Comparison of ENCODE assay signal across 1 cellular context in the genomic region with DNA sequence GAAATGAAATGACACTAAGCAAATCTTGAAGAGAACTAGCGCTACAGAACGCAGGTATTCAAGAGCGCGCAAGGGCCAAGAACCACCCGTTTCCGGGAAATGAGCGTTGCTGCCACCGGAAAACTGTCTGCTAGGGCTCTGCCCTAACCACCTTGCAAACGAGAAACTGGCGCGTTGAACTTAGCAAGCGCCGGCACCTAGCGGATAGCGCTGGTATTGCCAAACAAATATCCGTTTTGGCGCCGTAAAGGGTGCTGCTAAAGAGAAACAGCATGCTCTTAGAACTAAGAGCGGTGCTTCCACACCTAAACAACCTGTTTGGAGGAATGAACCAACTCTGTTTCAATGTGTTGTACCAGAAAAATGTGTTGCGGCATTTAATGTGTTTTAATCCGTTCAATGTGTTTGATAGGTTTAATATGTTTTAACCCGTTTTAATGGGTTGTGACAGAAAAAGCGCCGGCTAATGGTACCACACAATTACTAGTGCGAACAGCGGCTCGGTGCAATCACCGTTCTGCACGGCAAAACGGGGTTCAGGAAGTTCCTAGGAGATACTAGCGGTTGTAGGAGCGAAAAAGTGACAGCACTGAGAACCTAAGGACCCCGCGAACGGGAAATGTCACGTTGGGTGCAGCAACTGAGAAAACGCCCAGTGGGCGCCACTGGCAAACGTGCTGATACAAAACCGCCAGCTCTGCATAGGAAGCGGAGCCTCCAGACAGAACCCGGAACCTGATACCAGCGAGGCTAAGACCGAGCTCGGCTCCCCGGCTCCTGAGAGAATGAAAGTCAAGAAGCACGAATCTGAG.
A peak's percentile ranks its signal among the peaks of the same experiment; 100 is the strongest.
TF ChIP-seq lines count a peak whose summit lies in the region.

A gene with protein sequence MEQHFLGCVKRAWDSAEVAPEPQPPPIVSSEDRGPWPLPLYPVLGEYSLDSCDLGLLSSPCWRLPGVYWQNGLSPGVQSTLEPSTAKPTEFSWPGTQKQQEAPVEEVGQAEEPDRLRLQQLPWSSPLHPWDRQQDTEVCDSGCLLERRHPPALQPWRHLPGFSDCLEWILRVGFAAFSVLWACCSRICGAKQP (minus strand): TSS at position 33 of the 812 bp plus-strand sequence. CDS start 273 bp downstream, outside the sequence.

TF ChIP-seq in K562, 482 proteins besides CTCF, POLR2A, EP300 and RAD21 (continued from another document and continues in another):
- peak; percentile 50; the same call in 1 of the 2 replicates for TF ChIP-seq NFRKB (IDR thresholded peaks at IDR 0.05; ENCODE audit: low read depth)
- no peak for TF ChIP-seq ZNF644 (tag; IDR thresholded peaks at IDR 0.05; ENCODE audit: low read depth)
- no peak for TF ChIP-seq ZBTB9 (CRISPR knock-in tag; IDR thresholded peaks at IDR 0.05)
- TF ChIP-seq, protein P1, sequence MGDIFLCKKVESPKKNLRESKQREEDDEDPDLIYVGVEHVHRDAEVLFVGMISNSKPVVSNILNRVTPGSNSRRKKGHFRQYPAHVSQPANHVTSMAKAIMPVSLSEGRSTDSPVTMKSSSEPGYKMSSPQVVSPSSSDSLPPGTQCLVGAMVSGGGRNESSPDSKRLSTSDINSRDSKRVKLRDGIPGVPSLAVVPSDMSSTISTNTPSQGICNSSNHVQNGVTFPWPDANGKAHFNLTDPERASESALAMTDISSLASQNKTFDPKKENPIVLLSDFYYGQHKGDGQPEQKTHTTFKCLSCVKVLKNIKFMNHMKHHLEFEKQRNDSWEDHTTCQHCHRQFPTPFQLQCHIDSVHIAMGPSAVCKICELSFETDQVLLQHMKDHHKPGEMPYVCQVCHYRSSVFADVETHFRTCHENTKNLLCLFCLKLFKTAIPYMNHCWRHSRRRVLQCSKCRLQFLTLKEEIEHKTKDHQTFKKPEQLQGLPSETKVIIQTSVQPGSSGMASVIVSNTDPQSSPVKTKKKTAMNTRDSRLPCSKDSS (IDR thresholded peaks at IDR 0.05; ENCODE audit: low read depth, partially characterized antibody): no peak
- no peak for TF ChIP-seq GABPB1 (CRISPR knock-in tag; IDR thresholded peaks at IDR 0.05)
- no peak; the same call in 1 of the 2 replicates for TF ChIP-seq NR2C1 (IDR thresholded peaks at IDR 0.05)
- no peak for TF ChIP-seq NR2C1 (tag; IDR thresholded peaks at IDR 0.05)
- no peak for TF ChIP-seq PTBP1 (IDR thresholded peaks at IDR 0.05; ENCODE audit: low read depth, low read length)
- TF ChIP-seq ETS2 (tag; IDR thresholded peaks at IDR 0.05; ENCODE audit: borderline replicate concordance, poor library complexity, severe bottlenecking): no peak
- TF ChIP-seq GATAD2B (IDR thresholded peaks at IDR 0.05; ENCODE audit: borderline replicate concordance): peak; percentile 74; the same call in 1 of the 2 replicates
- TF ChIP-seq EGR1 (conservative IDR thresholded peaks at IDR 0.05): no peak
- no peak for TF ChIP-seq ZNF165 (CRISPR knock-in tag; IDR thresholded peaks at IDR 0.05; ENCODE audit: borderline replicate concordance)
- no peak for TF ChIP-seq ASH1L (IDR thresholded peaks at IDR 0.05; ENCODE audit: borderline replicate concordance, low read depth, partially characterized antibody)
- no peak for TF ChIP-seq ZNF316 (IDR thresholded peaks at IDR 0.05)
- no peak for TF ChIP-seq KLF10 (CRISPR knock-in tag; IDR thresholded peaks at IDR 0.05)
- no peak for TF ChIP-seq ZNF3 (CRISPR knock-in tag; IDR thresholded peaks at IDR 0.05)
- TF ChIP-seq, protein P2, sequence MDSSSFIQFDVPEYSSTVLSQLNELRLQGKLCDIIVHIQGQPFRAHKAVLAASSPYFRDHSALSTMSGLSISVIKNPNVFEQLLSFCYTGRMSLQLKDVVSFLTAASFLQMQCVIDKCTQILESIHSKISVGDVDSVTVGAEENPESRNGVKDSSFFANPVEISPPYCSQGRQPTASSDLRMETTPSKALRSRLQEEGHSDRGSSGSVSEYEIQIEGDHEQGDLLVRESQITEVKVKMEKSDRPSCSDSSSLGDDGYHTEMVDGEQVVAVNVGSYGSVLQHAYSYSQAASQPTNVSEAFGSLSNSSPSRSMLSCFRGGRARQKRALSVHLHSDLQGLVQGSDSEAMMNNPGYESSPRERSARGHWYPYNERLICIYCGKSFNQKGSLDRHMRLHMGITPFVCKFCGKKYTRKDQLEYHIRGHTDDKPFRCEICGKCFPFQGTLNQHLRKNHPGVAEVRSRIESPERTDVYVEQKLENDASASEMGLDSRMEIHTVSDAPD (CRISPR knock-in tag; IDR thresholded peaks at IDR 0.05): no peak
- TF ChIP-seq OTX1 (CRISPR knock-in tag; IDR thresholded peaks at IDR 0.05): no peak
- no peak for TF ChIP-seq ZNF696 (CRISPR knock-in tag; conservative IDR thresholded peaks at IDR 0.05)
- TF ChIP-seq ZBTB12 (CRISPR knock-in tag; IDR thresholded peaks at IDR 0.05): no peak
- TF ChIP-seq ZNF583 (CRISPR knock-in tag; IDR thresholded peaks at IDR 0.05): no peak
- peak; percentile 74 for TF ChIP-seq GABPA (tag; conservative IDR thresholded peaks at IDR 0.05; ENCODE audit: low read depth)
- TF ChIP-seq STAG1 (CRISPR knock-in tag; IDR thresholded peaks at IDR 0.05; ENCODE audit: borderline replicate concordance): no peak
- 0 out of 2 replicates have a peak, but pooled peaks have one; percentile 23 for TF ChIP-seq MXI1 (IDR thresholded peaks at IDR 0.05; ENCODE audit: low read depth, low read length)
- no peak for TF ChIP-seq ZNF212 (CRISPR knock-in tag; IDR thresholded peaks at IDR 0.05)
- TF ChIP-seq, protein P3, sequence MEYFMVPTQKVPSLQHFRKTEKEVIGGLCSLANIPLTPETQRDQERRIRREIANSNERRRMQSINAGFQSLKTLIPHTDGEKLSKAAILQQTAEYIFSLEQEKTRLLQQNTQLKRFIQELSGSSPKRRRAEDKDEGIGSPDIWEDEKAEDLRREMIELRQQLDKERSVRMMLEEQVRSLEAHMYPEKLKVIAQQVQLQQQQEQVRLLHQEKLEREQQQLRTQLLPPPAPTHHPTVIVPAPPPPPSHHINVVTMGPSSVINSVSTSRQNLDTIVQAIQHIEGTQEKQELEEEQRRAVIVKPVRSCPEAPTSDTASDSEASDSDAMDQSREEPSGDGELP (CRISPR knock-in tag; IDR thresholded peaks at IDR 0.05; ENCODE audit: borderline replicate concordance): peak; percentile 52
- no peak for TF ChIP-seq E2F3 (CRISPR knock-in tag; IDR thresholded peaks at IDR 0.05)
- no peak for TF ChIP-seq MTF1 (CRISPR knock-in tag; IDR thresholded peaks at IDR 0.05; ENCODE audit: borderline replicate concordance)
- no peak for TF ChIP-seq RAD51 (IDR thresholded peaks at IDR 0.05; ENCODE audit: borderline replicate concordance, low read depth)
- TF ChIP-seq, protein P4, sequence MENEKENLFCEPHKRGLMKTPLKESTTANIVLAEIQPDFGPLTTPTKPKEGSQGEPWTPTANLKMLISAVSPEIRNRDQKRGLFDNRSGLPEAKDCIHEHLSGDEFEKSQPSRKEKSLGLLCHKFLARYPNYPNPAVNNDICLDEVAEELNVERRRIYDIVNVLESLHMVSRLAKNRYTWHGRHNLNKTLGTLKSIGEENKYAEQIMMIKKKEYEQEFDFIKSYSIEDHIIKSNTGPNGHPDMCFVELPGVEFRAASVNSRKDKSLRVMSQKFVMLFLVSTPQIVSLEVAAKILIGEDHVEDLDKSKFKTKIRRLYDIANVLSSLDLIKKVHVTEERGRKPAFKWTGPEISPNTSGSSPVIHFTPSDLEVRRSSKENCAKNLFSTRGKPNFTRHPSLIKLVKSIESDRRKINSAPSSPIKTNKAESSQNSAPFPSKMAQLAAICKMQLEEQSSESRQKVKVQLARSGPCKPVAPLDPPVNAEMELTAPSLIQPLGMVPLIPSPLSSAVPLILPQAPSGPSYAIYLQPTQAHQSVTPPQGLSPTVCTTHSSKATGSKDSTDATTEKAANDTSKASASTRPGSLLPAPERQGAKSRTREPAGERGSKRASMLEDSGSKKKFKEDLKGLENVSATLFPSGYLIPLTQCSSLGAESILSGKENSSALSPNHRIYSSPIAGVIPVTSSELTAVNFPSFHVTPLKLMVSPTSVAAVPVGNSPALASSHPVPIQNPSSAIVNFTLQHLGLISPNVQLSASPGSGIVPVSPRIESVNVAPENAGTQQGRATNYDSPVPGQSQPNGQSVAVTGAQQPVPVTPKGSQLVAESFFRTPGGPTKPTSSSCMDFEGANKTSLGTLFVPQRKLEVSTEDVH (IDR thresholded peaks at IDR 0.05; ENCODE audit: low read depth, partially characterized antibody): no peak
- no peak; the same call in 1 of the 2 replicates for TF ChIP-seq VEZF1 (CRISPR knock-in tag; IDR thresholded peaks at IDR 0.05)
- TF ChIP-seq, protein P5, sequence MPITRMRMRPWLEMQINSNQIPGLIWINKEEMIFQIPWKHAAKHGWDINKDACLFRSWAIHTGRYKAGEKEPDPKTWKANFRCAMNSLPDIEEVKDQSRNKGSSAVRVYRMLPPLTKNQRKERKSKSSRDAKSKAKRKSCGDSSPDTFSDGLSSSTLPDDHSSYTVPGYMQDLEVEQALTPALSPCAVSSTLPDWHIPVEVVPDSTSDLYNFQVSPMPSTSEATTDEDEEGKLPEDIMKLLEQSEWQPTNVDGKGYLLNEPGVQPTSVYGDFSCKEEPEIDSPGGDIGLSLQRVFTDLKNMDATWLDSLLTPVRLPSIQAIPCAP (CRISPR knock-in tag; IDR thresholded peaks at IDR 0.05; ENCODE audit: borderline replicate concordance): no peak
- TF ChIP-seq HDAC2 (IDR thresholded peaks at IDR 0.05): peak; percentile 12; the same call in 1 of the 2 replicates
- TF ChIP-seq ZNF561 (CRISPR knock-in tag; conservative IDR thresholded peaks at IDR 0.05): no peak
- TF ChIP-seq ZNF408 (CRISPR knock-in tag; IDR thresholded peaks at IDR 0.05; ENCODE audit: low read depth): no peak
- TF ChIP-seq ATF2 (CRISPR knock-in tag; IDR thresholded peaks at IDR 0.05): no peak
- TF ChIP-seq, protein P6, sequence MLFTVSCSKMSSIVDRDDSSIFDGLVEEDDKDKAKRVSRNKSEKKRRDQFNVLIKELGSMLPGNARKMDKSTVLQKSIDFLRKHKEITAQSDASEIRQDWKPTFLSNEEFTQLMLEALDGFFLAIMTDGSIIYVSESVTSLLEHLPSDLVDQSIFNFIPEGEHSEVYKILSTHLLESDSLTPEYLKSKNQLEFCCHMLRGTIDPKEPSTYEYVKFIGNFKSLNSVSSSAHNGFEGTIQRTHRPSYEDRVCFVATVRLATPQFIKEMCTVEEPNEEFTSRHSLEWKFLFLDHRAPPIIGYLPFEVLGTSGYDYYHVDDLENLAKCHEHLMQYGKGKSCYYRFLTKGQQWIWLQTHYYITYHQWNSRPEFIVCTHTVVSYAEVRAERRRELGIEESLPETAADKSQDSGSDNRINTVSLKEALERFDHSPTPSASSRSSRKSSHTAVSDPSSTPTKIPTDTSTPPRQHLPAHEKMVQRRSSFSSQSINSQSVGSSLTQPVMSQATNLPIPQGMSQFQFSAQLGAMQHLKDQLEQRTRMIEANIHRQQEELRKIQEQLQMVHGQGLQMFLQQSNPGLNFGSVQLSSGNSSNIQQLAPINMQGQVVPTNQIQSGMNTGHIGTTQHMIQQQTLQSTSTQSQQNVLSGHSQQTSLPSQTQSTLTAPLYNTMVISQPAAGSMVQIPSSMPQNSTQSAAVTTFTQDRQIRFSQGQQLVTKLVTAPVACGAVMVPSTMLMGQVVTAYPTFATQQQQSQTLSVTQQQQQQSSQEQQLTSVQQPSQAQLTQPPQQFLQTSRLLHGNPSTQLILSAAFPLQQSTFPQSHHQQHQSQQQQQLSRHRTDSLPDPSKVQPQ (CRISPR knock-in tag; IDR thresholded peaks at IDR 0.05; ENCODE audit: borderline replicate concordance): no peak
- peak; percentile 1; the same call in 1 of the 2 replicates for TF ChIP-seq CEBPG (CRISPR knock-in tag; IDR thresholded peaks at IDR 0.05)
- no peak; a peak in 2 of 4 replicates for TF ChIP-seq CEBPG (tag; conservative IDR thresholded peaks at IDR 0.05 in 1 of 2, IDR thresholded peaks at IDR 0.05 in 1 of 2)
- no peak for TF ChIP-seq ZBTB26 (CRISPR knock-in tag; IDR thresholded peaks at IDR 0.05)
- no peak for TF ChIP-seq MCM2 (IDR thresholded peaks at IDR 0.05; ENCODE audit: low read depth)
